In the genomic region with DNA sequence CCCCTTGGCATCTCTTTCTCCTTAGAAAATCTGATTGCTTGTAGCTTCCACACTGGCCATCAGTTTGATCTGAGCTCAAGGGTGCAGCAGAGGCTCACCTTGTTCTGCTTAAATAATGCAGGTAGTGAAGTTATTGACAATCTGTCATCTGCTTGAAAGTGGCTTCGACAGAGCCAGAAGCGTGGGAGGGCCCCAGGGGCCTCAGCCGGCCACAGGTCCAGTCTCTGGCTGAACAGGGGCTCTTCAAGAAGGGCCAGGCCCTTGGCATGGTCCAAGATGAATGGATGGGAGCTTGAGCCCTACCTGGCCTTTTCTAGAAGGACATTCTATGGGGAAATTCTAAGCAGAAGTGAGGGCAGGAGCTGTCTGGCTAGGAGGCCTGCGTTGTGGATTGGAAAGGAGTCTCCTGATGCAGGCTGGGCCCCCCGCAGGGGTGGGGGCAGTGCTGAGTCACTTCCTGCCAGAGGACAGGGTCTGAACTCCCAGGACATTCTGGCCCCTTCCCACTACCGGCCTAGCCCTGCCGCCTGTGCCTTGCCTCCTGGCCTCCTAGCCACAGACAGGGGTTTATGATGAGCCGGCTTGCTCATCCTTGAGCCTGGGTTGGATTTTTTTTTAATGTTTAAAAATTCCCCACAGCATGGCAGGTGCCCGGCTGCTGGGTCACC, we compare ENCODE assay signal across 16 cellular contexts.
DNase-seq lines count a peak whose midpoint lies in the region; ATAC-seq, FAIRE-seq and TF ChIP-seq lines count a peak whose summit lies in the region.
"Had no signal": no experiment of that assay in that cellular context is flagged by ENCODE, and none has a peak within 500 bp of the region (broad histone marks: within the 10 kb centered on the region; RNA-seq: fewer than 3 reads in every experiment).

No MANE protein-coding gene starts in this region.

- no peaks in the 10 kb centered on the region for H3K9me3 ChIP-seq in RWPE2 (ENCODE audit: severe bottlenecking)
- H3K9me3 ChIP-seq in kidney (ENCODE audit: control insufficient read depth in 1 of 2, low read length in 2 of 2), result no peaks in the 10 kb centered on the region
- H3K9me3 ChIP-seq in smooth muscle cell (replicated peaks; ENCODE audit: low read depth), result no peaks in the 10 kb centered on the region

- DNase-seq in NCI-H1092 treated with DMSO at 0.1 percent for 48 hours (lab: John Stamatoyannopoulos, UW) (peak; percentile 30), NCI-H1092 (lab: John Stamatoyannopoulos, UW) (no peak), RWPE2 (ENCODE audit: low spot score) (peak; percentile 30), kidney (peak; percentile 48), smooth muscle cell (lab: John Stamatoyannopoulos, UW; ENCODE audit: unreplicated experiment) (no peak), NCI-H446 treated with DMSO at 0.1 percent for 48 hours (lab: John Stamatoyannopoulos, UW) (no peak), UCSD-AML1 (lab: John Stamatoyannopoulos, UW; ENCODE audit: unreplicated experiment) (no peak)
- DNase-seq in activated CD4-positive, alpha-beta T cell treated with anti-CD3 and anti-CD28 coated beads for 1 hour, result no peak
- DNase-seq: activated CD4-positive, alpha-beta T cell treated with anti-CD3 and anti-CD28 coated beads for 36 hours; activated naive CD8-positive, alpha-beta T cell treated with anti-CD3 and anti-CD28 coated beads for 36 hours; naive thymus-derived CD4-positive, alpha-beta T cell; NCI-H1694; NCI-H526 treated with DMSO at 0.1 percent for 48 hours; RPMI8226 had no signal

- TF ChIP-seq CTCF in RWPE2 (IDR thresholded peaks at IDR 0.05; ENCODE audit: poor library complexity, severe bottlenecking) (no peak), kidney (IDR thresholded peaks at IDR 0.05; ENCODE audit: borderline replicate concordance, extremely low read depth, insufficient read depth) (no peak), smooth muscle cell (IDR thresholded peaks at IDR 0.05; ENCODE audit: borderline replicate concordance, insufficient read depth, poor library complexity, severe bottlenecking) (no peak)

- 29% methylated on average over 9 of the region's 9 CpGs for whole genome bisulfite sequencing in smooth muscle cell (ENCODE audit: low lambda C conversion rate)

- intact Hi-C loops in kidney (cut with DNase I), result no loop called here

- no peaks in the 10 kb centered on the region for H4K20me1 ChIP-seq in smooth muscle cell (ENCODE audit: low read depth)

- peak overlapping the region; percentile 57 for H3K4me2 ChIP-seq in smooth muscle cell

- no peak for ATAC-seq in RWPE2 (ENCODE audit: low read depth)
- ATAC-seq: activated CD4-positive, alpha-beta T cell treated with anti-CD3 and anti-CD28 coated beads for 36 hours; gastroesophageal sphincter; naive thymus-derived CD4-positive, alpha-beta T cell had no signal

- no peaks in the 10 kb centered on the region for H3F3A ChIP-seq in smooth muscle cell (ENCODE audit: low read depth)

- H3K27me3 ChIP-seq in RWPE2 (ENCODE audit: insufficient read depth, poor library complexity, severe bottlenecking), result no peaks in the 10 kb centered on the region
- no peaks in the 10 kb centered on the region for H3K27me3 ChIP-seq in smooth muscle cell (ENCODE audit: low read depth)

- no peaks in the 10 kb centered on the region for H3K4me1 ChIP-seq in RWPE2 (ENCODE audit: insufficient read depth, poor library complexity, severe bottlenecking)
- no peaks in the 10 kb centered on the region for H3K4me1 ChIP-seq in kidney (ENCODE audit: control insufficient read depth in 1 of 2, insufficient read depth in 1 of 2, low read depth in 1 of 2, low read length in 2 of 2)
- H3K4me1 ChIP-seq in smooth muscle cell (ENCODE audit: low read depth), result peaks cover 7% of the 10 kb centered on the region
- H3K4me1 ChIP-seq: gastroesophageal sphincter had no signal

- H3K9ac ChIP-seq in kidney (ENCODE audit: low read length in 2 of 2) (no peak overlapping the region), smooth muscle cell (ENCODE audit: low read depth) (no peak overlapping the region)

- no peak overlapping the region for H3K4me3 ChIP-seq in RWPE2 (ENCODE audit: severe bottlenecking)
- H3K4me3 ChIP-seq in kidney (ENCODE audit: low read length in 2 of 2), result no peak overlapping the region
- no peak overlapping the region for H3K4me3 ChIP-seq in smooth muscle cell
- H3K4me3 ChIP-seq: gastroesophageal sphincter had no signal

- FAIRE-seq in kidney (lab: Jason Lieb, UNC), result no peak

- H3K27ac ChIP-seq in RWPE2 (ENCODE audit: poor library complexity, severe bottlenecking), result no peak overlapping the region
- H3K27ac ChIP-seq in kidney (ENCODE audit: low read depth in 2 of 2, low read length in 2 of 2), result no peak overlapping the region
- H3K27ac ChIP-seq in smooth muscle cell (ENCODE audit: low read depth), result no peak overlapping the region
- H3K27ac ChIP-seq: 22Rv1, gastroesophageal sphincter had no signal

- H3K36me3 ChIP-seq in RWPE2 (ENCODE audit: low read depth) (no peaks in the 10 kb centered on the region), kidney (ENCODE audit: control insufficient read depth in 1 of 2, insufficient read depth in 2 of 2, low read length in 2 of 2) (no peaks in the 10 kb centered on the region), smooth muscle cell (ENCODE audit: low read depth) (no peaks in the 10 kb centered on the region)
- H3K36me3 ChIP-seq: gastroesophageal sphincter had no signal

- no peak overlapping the region for H2AFZ ChIP-seq in smooth muscle cell (ENCODE audit: low read depth)

- H3K79me2 ChIP-seq in smooth muscle cell (ENCODE audit: low read depth), result no peaks in the 10 kb centered on the region

Comparison
In these comparisons a context has a peak if more than half of its experiments do, and no peak if none do; other contexts are left out.
1. DNase-seq: peak in NCI-H1092 treated with DMSO at 0.1 percent for 48 hours (single experiment), RWPE2 (single experiment) and kidney (single experiment); none in NCI-H1092 (single experiment), smooth muscle cell (single experiment), NCI-H446 treated with DMSO at 0.1 percent for 48 hours (single experiment), activated CD4-positive, alpha-beta T cell treated with anti-CD3 and anti-CD28 coated beads for 1 hour (single experiment) and UCSD-AML1 (single experiment).